Comparison of ENCODE assay signal across 1 cellular context in genomic region chr16:4288148-4288921, GRCh38.
TF ChIP-seq lines count a peak whose summit lies in the region.

No MANE protein-coding gene starts in this region.

TF ChIP-seq in K562, 482 proteins besides CTCF, POLR2A, EP300 and RAD21 (continued from another document and continues in another):
- TF ChIP-seq ELK1 (CRISPR knock-in tag; IDR thresholded peaks at IDR 0.05) = no peak
- TF ChIP-seq ZNF3 (CRISPR knock-in tag; IDR thresholded peaks at IDR 0.05) = no peak
- TF ChIP-seq ZNF780A (CRISPR knock-in tag; IDR thresholded peaks at IDR 0.05) = no peak
- no peak for TF ChIP-seq CXXC5 (CRISPR knock-in tag; IDR thresholded peaks at IDR 0.05)
- no peak for TF ChIP-seq PCBP2 (IDR thresholded peaks at IDR 0.05; ENCODE audit: low read depth, low read length, poor library complexity, severe bottlenecking)
- TF ChIP-seq E2F5 (CRISPR knock-in tag; IDR thresholded peaks at IDR 0.05) = no peak
- TF ChIP-seq ZNF224 (CRISPR knock-in tag; IDR thresholded peaks at IDR 0.05) = no peak
- TF ChIP-seq TBL1XR1 (IDR thresholded peaks at IDR 0.05; ENCODE audit: low read length in 2 of 2) = no peak
- no peak for TF ChIP-seq ZBTB49 (CRISPR knock-in tag; IDR thresholded peaks at IDR 0.05; ENCODE audit: borderline replicate concordance)
- no peak for TF ChIP-seq MBD2 (IDR thresholded peaks at IDR 0.05; ENCODE audit: borderline replicate concordance, low read depth)
- peak; percentile 60; the same call in 1 of the 2 replicates for TF ChIP-seq TFAP4 (CRISPR knock-in tag; IDR thresholded peaks at IDR 0.05; ENCODE audit: borderline replicate concordance)
- TF ChIP-seq ZNF592 (IDR thresholded peaks at IDR 0.05) = no peak
- no peak for TF ChIP-seq ARID3A (IDR thresholded peaks at IDR 0.05; ENCODE audit: borderline replicate concordance, low read depth, low read length)
- peak in 1 of 3 experiments; percentile 30 for TF ChIP-seq YY1 (IDR thresholded peaks at IDR 0.05; ENCODE audit: borderline replicate concordance in 1 of 3, control insufficient read depth in 1 of 3, extremely low read depth in 1 of 3, insufficient read depth in 3 of 3, insufficient read length in 1 of 3, insufficient replicate concordance in 2 of 3, low read depth in 1 of 3, low read length in 2 of 3)
- TF ChIP-seq FOXA3 (CRISPR knock-in tag; conservative IDR thresholded peaks at IDR 0.05 in 1 of 2, IDR thresholded peaks at IDR 0.05 in 1 of 2) = no peak
- no peak for TF ChIP-seq SOX6 (IDR thresholded peaks at IDR 0.05)
- peak in 1 of 2 experiments; percentile 75; a peak in 3 of 4 replicates for TF ChIP-seq MAZ (CRISPR knock-in tag; conservative IDR thresholded peaks at IDR 0.05 in 1 of 2, IDR thresholded peaks at IDR 0.05 in 1 of 2)
- TF ChIP-seq ZNF121 (CRISPR knock-in tag; conservative IDR thresholded peaks at IDR 0.05) = no peak
- no peak for TF ChIP-seq ZNF778 (CRISPR knock-in tag; IDR thresholded peaks at IDR 0.05)
- TF ChIP-seq GATA2 (CRISPR knock-in tag; IDR thresholded peaks at IDR 0.05) = no peak
- no peak for TF ChIP-seq ZNF12 (CRISPR knock-in tag; IDR thresholded peaks at IDR 0.05)
- no peak for TF ChIP-seq SIX5 (IDR thresholded peaks at IDR 0.05; ENCODE audit: borderline replicate concordance in 1 of 2, insufficient read depth in 1 of 2, low read depth in 1 of 2, low read length in 2 of 2)
- TF ChIP-seq CBX8 (IDR thresholded peaks at IDR 0.05; ENCODE audit: borderline replicate concordance, extremely low read depth, low read depth, low read length, poor library complexity, severe bottlenecking) = no peak
- no peak for TF ChIP-seq PRMT5 (CRISPR knock-in tag; IDR thresholded peaks at IDR 0.05)
- no peak; the same call in 1 of the 2 replicates for TF ChIP-seq ARID1B (IDR thresholded peaks at IDR 0.05)
- TF ChIP-seq NCOR1 (IDR thresholded peaks at IDR 0.05) = no peak
- no peak for TF ChIP-seq BRF1 (IDR thresholded peaks at IDR 0.05; ENCODE audit: borderline replicate concordance, extremely low read depth, insufficient read length)
- no peak for TF ChIP-seq BCOR (IDR thresholded peaks at IDR 0.05)
- TF ChIP-seq KAT2B (IDR thresholded peaks at IDR 0.05; ENCODE audit: low read depth, low read length) = no peak
- TF ChIP-seq NR2C2 (CRISPR knock-in tag; IDR thresholded peaks at IDR 0.05) = no peak
- TF ChIP-seq NR2C2 (tag; IDR thresholded peaks at IDR 0.05) = no peak
- TF ChIP-seq MCM2 (IDR thresholded peaks at IDR 0.05; ENCODE audit: low read depth) = no peak
- TF ChIP-seq DMBX1 (CRISPR knock-in tag; IDR thresholded peaks at IDR 0.05; ENCODE audit: borderline replicate concordance) = no peak
- no peak for TF ChIP-seq FOS (IDR thresholded peaks at IDR 0.05; ENCODE audit: extremely low read depth, insufficient read length)
- TF ChIP-seq PHB (CRISPR knock-in tag; IDR thresholded peaks at IDR 0.05) = no peak
- TF ChIP-seq SMC3 (conservative IDR thresholded peaks at IDR 0.05; ENCODE audit: insufficient read depth, low read depth, low read length) = peak; percentile 74
- no peak for TF ChIP-seq ETV6 (IDR thresholded peaks at IDR 0.05; ENCODE audit: borderline replicate concordance in 1 of 2, low read depth in 2 of 2, low read length in 1 of 2)
- TF ChIP-seq ETV6 (CRISPR knock-in tag; IDR thresholded peaks at IDR 0.05; ENCODE audit: borderline replicate concordance) = no peak
- TF ChIP-seq NR2C1 (IDR thresholded peaks at IDR 0.05) = no peak
- TF ChIP-seq NR2C1 (tag; IDR thresholded peaks at IDR 0.05) = no peak
- TF ChIP-seq ZNF445 (CRISPR knock-in tag; IDR thresholded peaks at IDR 0.05; ENCODE audit: low read depth) = no peak
- TF ChIP-seq ZNF347 (CRISPR knock-in tag; IDR thresholded peaks at IDR 0.05; ENCODE audit: low read depth) = no peak
- no peak for TF ChIP-seq ZNF655 (CRISPR knock-in tag; IDR thresholded peaks at IDR 0.05)
- no peak for TF ChIP-seq BRF2 (IDR thresholded peaks at IDR 0.05; ENCODE audit: borderline replicate concordance, insufficient read depth, insufficient read length)
- TF ChIP-seq PPARD (CRISPR knock-in tag; IDR thresholded peaks at IDR 0.05) = no peak
- TF ChIP-seq ZNF584 (CRISPR knock-in tag; IDR thresholded peaks at IDR 0.05; ENCODE audit: low read depth) = no peak
- TF ChIP-seq PRPF4 (IDR thresholded peaks at IDR 0.05; ENCODE audit: insufficient read depth, low read depth, low read length, poor library complexity, severe bottlenecking) = no peak
- TF ChIP-seq BACH1 (tag; IDR thresholded peaks at IDR 0.05) = no peak
- no peak for TF ChIP-seq ZNF639 (CRISPR knock-in tag; conservative IDR thresholded peaks at IDR 0.05 in 1 of 2, IDR thresholded peaks at IDR 0.05 in 1 of 2)
- no peak for TF ChIP-seq MTA2 (IDR thresholded peaks at IDR 0.05; ENCODE audit: low read depth)
- 0 out of 2 replicates have a peak, but pooled peaks have one; percentile 14 for TF ChIP-seq SP1 (CRISPR knock-in tag; IDR thresholded peaks at IDR 0.05)
